Comparison of ENCODE assay signal across 6 cellular contexts in genomic region chr11:11265320-11265719, GRCh38.
"Had no signal": no experiment of that assay in that cellular context is flagged by ENCODE, and none has a peak within 500 bp of the region (broad histone marks: within the 10 kb centered on the region; RNA-seq: fewer than 3 reads in every experiment).

No MANE protein-coding gene starts in this region.

- H3K9me3 ChIP-seq: psoas muscle, spleen, thyroid gland had no signal

- H3K4me3 Mint-ChIP-seq: nephron progenitor cell had no signal

- FAIRE-seq: kidney, urothelium cell line had no signal

- H3K4me3 ChIP-seq: psoas muscle, spleen, thyroid gland had no signal

- H3K27ac Mint-ChIP-seq: nephron progenitor cell had no signal

- H3K9me3 Mint-ChIP-seq: nephron progenitor cell had no signal

- H3K36me3 ChIP-seq: spleen, thyroid gland had no signal

- H3K27ac ChIP-seq: psoas muscle, spleen, thyroid gland had no signal

- DNase-seq: kidney, spleen had no signal

- H3K27me3 ChIP-seq: spleen, thyroid gland had no signal

- H3K4me1 ChIP-seq: psoas muscle had no signal
